ENCODE assay signal across 34 cellular contexts in genomic region chr1:55418208-55418607, GRCh38.
"Had no signal": no experiment of that assay in that cellular context is flagged by ENCODE, and none has a peak within 500 bp of the region (broad histone marks: within the 10 kb centered on the region; RNA-seq: fewer than 3 reads in every experiment).

No MANE protein-coding gene starts in this region.

- H3K27ac Mint-ChIP-seq: activated B cell treated with CpG ODN at 0.5 μM for 24 hours; activated CD4-positive, alpha-beta memory T cell treated with anti-CD3 and anti-CD28 coated beads for 36 hours; activated CD4-positive, alpha-beta T cell treated with anti-CD3 and anti-CD28 coated beads for 36 hours; activated CD4-positive, alpha-beta T cell treated with anti-CD3 and anti-CD28 coated beads, Interleukin-2, amount 10 ng/mL, durations not matched to agents 24 days and 14 days; activated CD8-positive, alpha-beta memory T cell treated with anti-CD3 and anti-CD28 coated beads, Interleukin-2, amount 10 ng/mL, durations not matched to agents 7 days and 5 days; activated CD8-positive, alpha-beta T cell treated with anti-CD3 and anti-CD28 coated beads, Interleukin-2, amount 10 ng/mL, durations not matched to agents 7 days and 5 days; activated naive CD4-positive, alpha-beta T cell treated with anti-CD3 and anti-CD28 coated beads for 36 hours; activated naive CD4-positive, alpha-beta T cell treated with anti-CD3 and anti-CD28 coated beads, Interleukin-2, amount 50 U/mL, for 24 hours; activated naive CD8-positive, alpha-beta T cell treated with anti-CD3 and anti-CD28 coated beads for 36 hours; activated naive CD8-positive, alpha-beta T cell treated with anti-CD3 and anti-CD28 coated beads, Interleukin-2, amount 50 U/mL, for 24 hours; activated T-helper 1 cell treated with anti-CD3 and anti-CD28 coated beads, Interleukin-12 subunit alpha, Interleukin-12 subunit beta, Interleukin-2, Interleukin-4 antibody, amounts not matched to agents 30 ng/mL and 10 ng/mL and 1 ng/mL, durations not matched to agents 14 hours and 24 hours and 36 hours; activated T-helper 2 cell treated with anti-CD3 and anti-CD28 coated beads, Interferon-gamma antibody, Interleukin-2, Interleukin-4, amounts not matched to agents 10 μg/mL and 5 μg/mL and 100 μg/mL, durations not matched to agents 14 hours and 24 hours and 36 hours; effector memory CD8-positive, alpha-beta T cell; T-cell; T-helper 17 cell; T-helper 2 cell treated with Interferon-gamma antibody and Interleukin-4, amounts not matched to agents 5 μg/mL and 100 μg/mL, for 36 hours had no signal

- H3K27me3 ChIP-seq: adrenal gland, body of pancreas, esophagus squamous epithelium had no signal

- H3K9me3 Mint-ChIP-seq: activated CD4-positive, alpha-beta memory T cell treated with anti-CD3 and anti-CD28 coated beads for 36 hours; activated CD4-positive, alpha-beta T cell treated with anti-CD3 and anti-CD28 coated beads, Interleukin-2, amount 10 ng/mL, durations not matched to agents 24 days and 14 days; activated naive CD8-positive, alpha-beta T cell treated with anti-CD3 and anti-CD28 coated beads for 36 hours; activated T-helper 1 cell treated with anti-CD3 and anti-CD28 coated beads, Interleukin-12 subunit alpha, Interleukin-12 subunit beta, Interleukin-2, Interleukin-4 antibody, amounts not matched to agents 30 ng/mL and 10 ng/mL and 1 ng/mL, durations not matched to agents 14 hours and 24 hours and 36 hours; effector memory CD8-positive, alpha-beta T cell; T-helper 2 cell treated with Interferon-gamma antibody and Interleukin-4, amounts not matched to agents 5 μg/mL and 100 μg/mL, for 36 hours had no signal

- DNase-seq: activated B cell treated with CpG ODN at 0.5 μM for 24 hours; activated CD4-positive, alpha-beta memory T cell treated with anti-CD3 and anti-CD28 coated beads for 36 hours; activated CD4-positive, alpha-beta T cell treated with anti-CD3 and anti-CD28 coated beads for 36 hours; activated CD4-positive, alpha-beta T cell treated with anti-CD3 and anti-CD28 coated beads, Interleukin-2, amount 10 ng/mL, durations not matched to agents 24 days and 14 days; activated CD8-positive, alpha-beta memory T cell treated with anti-CD3 and anti-CD28 coated beads, Interleukin-2, amount 10 ng/mL, durations not matched to agents 7 days and 5 days; activated CD8-positive, alpha-beta memory T cell treated with anti-CD3 and anti-CD28 coated beads, Interleukin-2, amount 50 U/mL, for 4 hours; activated CD8-positive, alpha-beta T cell treated with anti-CD3 and anti-CD28 coated beads, Interleukin-2, amount 10 ng/mL, durations not matched to agents 7 days and 5 days; activated effector memory CD4-positive, alpha-beta T cell treated with anti-CD3 and anti-CD28 coated beads, Interleukin-2, amount 50 U/mL, for 16 hours; activated naive CD4-positive, alpha-beta T cell treated with anti-CD3 and anti-CD28 coated beads for 36 hours; activated naive CD8-positive, alpha-beta T cell treated with anti-CD3 and anti-CD28 coated beads for 36 hours; activated naive CD8-positive, alpha-beta T cell treated with anti-CD3 and anti-CD28 coated beads, Interleukin-2, amount 50 U/mL, for 24 hours; activated T-cell treated with anti-CD3 and anti-CD28 coated beads, Interleukin-2, amount 50 U/mL, for 1 hour; activated T-cell treated with anti-CD3 and anti-CD28 coated beads, Interleukin-2, amount 50 U/mL, for 48 hours; adrenal gland; amygdala; aorta; body of pancreas; caudate nucleus; cortex of kidney; dermis blood vessel endothelial cell; effector CD4-positive, alpha-beta T cell; effector memory CD8-positive, alpha-beta T cell; erythroblast; esophagus squamous epithelium; head of caudate nucleus; T-cell; T-helper 17 cell; T1000; WERI-Rb-1 had no signal

- H3K36me3 Mint-ChIP-seq: activated CD4-positive, alpha-beta memory T cell treated with anti-CD3 and anti-CD28 coated beads for 36 hours; activated CD8-positive, alpha-beta memory T cell treated with anti-CD3 and anti-CD28 coated beads, Interleukin-2, amount 10 ng/mL, durations not matched to agents 7 days and 5 days; activated naive CD4-positive, alpha-beta T cell treated with anti-CD3 and anti-CD28 coated beads, Interleukin-2, amount 50 U/mL, for 24 hours; activated naive CD8-positive, alpha-beta T cell treated with anti-CD3 and anti-CD28 coated beads for 36 hours; T-cell had no signal

- H3K9me3 ChIP-seq: adrenal gland had no signal

- ATAC-seq: activated CD4-positive, alpha-beta T cell treated with anti-CD3 and anti-CD28 coated beads for 36 hours; activated CD4-positive, CD25-positive, alpha-beta regulatory T cell treated with anti-CD3 and anti-CD28 coated beads, Interleukin-2, amount 50 U/mL, for 24 hours; activated CD8-positive, alpha-beta memory T cell treated with anti-CD3 and anti-CD28 coated beads, Interleukin-2, amount 10 ng/mL, durations not matched to agents 7 days and 5 days; activated CD8-positive, alpha-beta T cell treated with anti-CD3 and anti-CD28 coated beads, Interleukin-2, amount 10 ng/mL, durations not matched to agents 7 days and 5 days; activated naive CD8-positive, alpha-beta T cell treated with anti-CD3 and anti-CD28 coated beads, Interleukin-2, amount 50 U/mL, for 24 hours; body of pancreas; effector memory CD8-positive, alpha-beta T cell; T-cell; T-helper 17 cell had no signal

- H3K36me3 ChIP-seq: adrenal gland, esophagus squamous epithelium, WERI-Rb-1 had no signal

- H3K4me3 ChIP-seq: adrenal gland, body of pancreas, esophagus squamous epithelium had no signal

- H3K4me1 ChIP-seq: adrenal gland, body of pancreas, esophagus squamous epithelium had no signal

- H3K4me3 Mint-ChIP-seq: activated B cell treated with CpG ODN at 0.5 μM for 24 hours; activated CD4-positive, alpha-beta memory T cell treated with anti-CD3 and anti-CD28 coated beads for 36 hours; activated CD4-positive, alpha-beta T cell treated with anti-CD3 and anti-CD28 coated beads for 36 hours; activated CD4-positive, alpha-beta T cell treated with anti-CD3 and anti-CD28 coated beads, Interleukin-2, amount 10 ng/mL, durations not matched to agents 24 days and 14 days; activated CD8-positive, alpha-beta memory T cell treated with anti-CD3 and anti-CD28 coated beads, Interleukin-2, amount 10 ng/mL, durations not matched to agents 7 days and 5 days; activated CD8-positive, alpha-beta T cell treated with anti-CD3 and anti-CD28 coated beads, Interleukin-2, amount 10 ng/mL, durations not matched to agents 7 days and 5 days; activated naive CD4-positive, alpha-beta T cell treated with anti-CD3 and anti-CD28 coated beads for 36 hours; activated naive CD4-positive, alpha-beta T cell treated with anti-CD3 and anti-CD28 coated beads, Interleukin-2, amount 50 U/mL, for 24 hours; activated naive CD8-positive, alpha-beta T cell treated with anti-CD3 and anti-CD28 coated beads for 36 hours; activated naive CD8-positive, alpha-beta T cell treated with anti-CD3 and anti-CD28 coated beads, Interleukin-2, amount 50 U/mL, for 24 hours; activated T-helper 1 cell treated with anti-CD3 and anti-CD28 coated beads, Interleukin-12 subunit alpha, Interleukin-12 subunit beta, Interleukin-2, Interleukin-4 antibody, amounts not matched to agents 30 ng/mL and 10 ng/mL and 1 ng/mL, durations not matched to agents 14 hours and 24 hours and 36 hours; effector memory CD8-positive, alpha-beta T cell; T-cell; T-helper 17 cell; T-helper 2 cell treated with Interferon-gamma antibody and Interleukin-4, amounts not matched to agents 5 μg/mL and 100 μg/mL, for 36 hours had no signal

- H3K4me1 Mint-ChIP-seq: activated B cell treated with CpG ODN at 0.5 μM for 24 hours; activated CD4-positive, alpha-beta T cell treated with anti-CD3 and anti-CD28 coated beads for 36 hours; activated CD4-positive, alpha-beta T cell treated with anti-CD3 and anti-CD28 coated beads, Interleukin-2, amount 10 ng/mL, durations not matched to agents 24 days and 14 days; activated CD8-positive, alpha-beta memory T cell treated with anti-CD3 and anti-CD28 coated beads, Interleukin-2, amount 10 ng/mL, durations not matched to agents 7 days and 5 days; activated naive CD4-positive, alpha-beta T cell treated with anti-CD3 and anti-CD28 coated beads, Interleukin-2, amount 50 U/mL, for 24 hours; activated naive CD8-positive, alpha-beta T cell treated with anti-CD3 and anti-CD28 coated beads for 36 hours; T-cell; T-helper 17 cell had no signal

- H3K27ac ChIP-seq: adrenal gland, body of pancreas, esophagus squamous epithelium, WERI-Rb-1 had no signal
